14 cellular contexts compared by ENCODE assay signal in the genomic region with DNA sequence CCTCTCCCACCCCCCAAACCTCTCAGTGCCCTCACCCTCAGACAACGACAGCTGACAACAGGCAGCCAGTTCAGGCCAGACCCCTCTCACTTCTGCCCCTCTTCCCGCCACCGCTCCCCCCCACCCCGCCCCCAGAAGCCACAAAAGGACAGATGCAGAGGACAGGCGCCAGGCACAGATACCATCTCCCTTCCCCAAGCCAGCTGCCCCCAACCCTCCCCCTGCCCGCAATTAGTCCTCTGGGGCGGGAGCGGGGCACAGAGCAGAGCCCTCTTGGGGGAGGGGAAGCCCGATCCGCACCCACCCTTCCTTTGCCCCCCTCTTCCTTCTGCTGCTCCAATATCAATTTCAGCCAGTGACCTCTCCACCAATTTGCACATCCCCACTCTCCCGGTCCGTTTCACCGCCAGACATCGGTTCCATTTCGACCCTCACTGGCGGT. TPM values are rescaled to one million over a fixed set of nuclear protein-coding genes. Genes with fewer than 3 reads are reported as not detected.
DNase-seq lines count a peak whose midpoint lies in the region; ATAC-seq and TF ChIP-seq lines count a peak whose summit lies in the region.
"Had no signal": no experiment of that assay in that cellular context is flagged by ENCODE, and none has a peak within 500 bp of the region (broad histone marks: within the 10 kb centered on the region; RNA-seq: fewer than 3 reads in every experiment).

No MANE protein-coding gene starts in this region.

- H3K79me2 ChIP-seq in Loucy (ENCODE audit: insufficient read depth, low read length) (no peaks in the 10 kb centered on the region), neural progenitor cell (ENCODE audit: low read depth) (no peaks in the 10 kb centered on the region)

- H3K4me1 Mint-ChIP-seq in neural progenitor cell, result peaks cover 13% of the 10 kb centered on the region

- DNase-seq in DMS79 treated with DMSO at 0.1 percent for 48 hours (lab: John Stamatoyannopoulos, UW) (peak; percentile 22), DMS79 (lab: John Stamatoyannopoulos, UW) (no peak), dorsolateral prefrontal cortex (no peak), neural progenitor cell (ENCODE audit: low spot score) (peak; percentile 47), RKO (ENCODE audit: low spot score) (no peak), esophagus squamous epithelium (lab: John Stamatoyannopoulos, UW) (no peak)
- DNase-seq: body of pancreas; naive B cell; NCI-H2029; PC-9; stimulated activated naive CD4-positive, alpha-beta T cell treated with Interleukin-2 at 50 U/mL for 16 hours had no signal

- peak overlapping the region; percentile 85 for H3K4me3 Mint-ChIP-seq in neural progenitor cell

- peak overlapping the region; percentile 66 for H3K4me3 ChIP-seq in Loucy (ENCODE audit: low read length, poor library complexity, severe bottlenecking)
- H3K4me3 ChIP-seq in dorsolateral prefrontal cortex, result peak overlapping the region in 54 of 59 donors; percentile 21 to 74 (median 62)
- H3K4me3 ChIP-seq in neural progenitor cell, result peak overlapping the region; percentile 67
- H3K4me3 ChIP-seq in esophagus squamous epithelium, result no peak overlapping the region
- H3K4me3 ChIP-seq: body of pancreas, PC-9 had no signal

- H2AFZ ChIP-seq in Loucy (ENCODE audit: low read length), result peak overlapping the region; percentile 17; the same call in 1 of the 2 replicates
- peak overlapping the region; percentile 72 for H2AFZ ChIP-seq in neural progenitor cell (replicated peaks)
- H2AFZ ChIP-seq: PC-9 had no signal

- H4K20me1 ChIP-seq in Loucy (ENCODE audit: insufficient read depth, low read length, poor library complexity, severe bottlenecking) (no peaks in the 10 kb centered on the region), neural progenitor cell (ENCODE audit: low read depth) (no peaks in the 10 kb centered on the region)

- H3K27me3 ChIP-seq in Loucy (ENCODE audit: insufficient read depth, low read length, poor library complexity, severe bottlenecking) (no peaks in the 10 kb centered on the region), dorsolateral prefrontal cortex (peaks cover 0 to 34% (median 9%) of the 10 kb centered on the region in 45 donors), neural progenitor cell (peaks cover 69% of the 10 kb centered on the region), esophagus squamous epithelium (peaks cover 10 to 66% (median 23%) of the 10 kb centered on the region in 4 donors)

- no peak overlapping the region for H3K27ac Mint-ChIP-seq in neural progenitor cell

- no peaks in the 10 kb centered on the region for H3K9me2 ChIP-seq in Loucy (replicated peaks; ENCODE audit: low read depth, low read length)

- no peaks in the 10 kb centered on the region for H3K36me3 ChIP-seq in Loucy (ENCODE audit: insufficient read depth, low read length)
- H3K36me3 ChIP-seq in neural progenitor cell, result no peaks in the 10 kb centered on the region
- H3K36me3 ChIP-seq in esophagus squamous epithelium, result no peaks in the 10 kb centered on the region

- ATAC-seq in GM18909 (IDR thresholded peaks at IDR 0.05; ENCODE audit: poor library complexity, unreplicated experiment), result no peak
- ATAC-seq: body of pancreas had no signal

- H3K9me3 ChIP-seq in Loucy (ENCODE audit: insufficient read depth, low read depth, low read length) (no peaks in the 10 kb centered on the region), neural progenitor cell (ENCODE audit: low read depth) (no peaks in the 10 kb centered on the region), esophagus squamous epithelium (no peaks in the 10 kb centered on the region)
- H3K9me3 ChIP-seq: body of pancreas had no signal

- H3K4me2 ChIP-seq in Loucy (ENCODE audit: low read depth, low read length, poor library complexity, severe bottlenecking) (peak overlapping the region; percentile 81), neural progenitor cell (peak overlapping the region; percentile 98)
- H3K4me2 ChIP-seq: PC-9 had no signal

- no peak for TF ChIP-seq CTCF in Loucy (conservative IDR thresholded peaks at IDR 0.05; ENCODE audit: low read length)
- no peak for TF ChIP-seq CTCF in dorsolateral prefrontal cortex (IDR thresholded peaks at IDR 0.05 in 54 of 56, conservative IDR thresholded peaks at IDR 0.05 in 2 of 56; ENCODE audit: low read depth in 1 of 56, partially characterized antibody in 56 of 56)
- no peak for TF ChIP-seq CTCF in neural progenitor cell (IDR thresholded peaks at IDR 0.05)
- no peak for TF ChIP-seq CTCF in esophagus squamous epithelium (IDR thresholded peaks at IDR 0.05)

- no peaks in the 10 kb centered on the region for H3K9me3 Mint-ChIP-seq in neural progenitor cell
- H3K9me3 Mint-ChIP-seq: naive B cell had no signal

- peaks cover 28% of the 10 kb centered on the region for H3K27me3 Mint-ChIP-seq in neural progenitor cell (ENCODE audit: insufficient read depth, low read depth)

- TF ChIP-seq POLR2A in esophagus squamous epithelium (IDR thresholded peaks at IDR 0.05), result no peak

- H3K36me3 Mint-ChIP-seq in neural progenitor cell, result no peaks in the 10 kb centered on the region

- intact Hi-C loops in dorsolateral prefrontal cortex (cut with DNase I), result no loop called here
- intact Hi-C loops in esophagus squamous epithelium (cut with DNase I), result no loop called here

- peaks cover 6% of the 10 kb centered on the region for H3K4me1 ChIP-seq in Loucy (ENCODE audit: insufficient read depth, low read length, poor library complexity, severe bottlenecking)
- H3K4me1 ChIP-seq in neural progenitor cell, result peaks cover 12% of the 10 kb centered on the region
- peaks cover 11 to 20% (median 12%) of the 10 kb centered on the region in 3 donors for H3K4me1 ChIP-seq in esophagus squamous epithelium

- H3K27ac ChIP-seq in dorsolateral prefrontal cortex (peak overlapping the region in 6 of 59 donors; percentile 23 to 61 (median 47)), neural progenitor cell (no peak overlapping the region), esophagus squamous epithelium (no peak overlapping the region)
- H3K27ac ChIP-seq: 22Rv1, body of pancreas, PC-9 had no signal

- H3F3A ChIP-seq in Loucy (ENCODE audit: low read depth) (no peaks in the 10 kb centered on the region), neural progenitor cell (ENCODE audit: low read depth) (peaks cover 22% of the 10 kb centered on the region)

- WGBS in esophagus squamous epithelium, 2 donors, result 7 to 12% methylated on average over 10 to 13 of the region's 16 CpGs

- H3K9ac ChIP-seq in Loucy (ENCODE audit: low read depth, low read length, poor library complexity, severe bottlenecking) (peak overlapping the region; percentile 52), neural progenitor cell (no peak overlapping the region)

RNA-seq across cellular contexts. Expression of a gene that starts 0.6 kb away (rescaled TPM):
- total RNA-seq in dorsolateral prefrontal cortex (10 to 100 TPM in 117 of 120 experiments, 1 to 10 TPM in 3; 5.9 to 53.0 (median 20.6) TPM), neural progenitor cell (ENCODE audit: low replicate concordance) (0.34 TPM in 1 of 2 replicates, not detected in the other), esophagus squamous epithelium (not detected)
- total RNA-seq: body of pancreas, PC-9 had no signal

RNA-seq across cellular contexts. Expression of a gene that starts 23.7 kb away (rescaled TPM):
- 1 to 10 TPM in 53 of 120 experiments, under 1 TPM in 47, not detected in 20; 0.40 to 4.1 (median 1.1) TPM for total RNA-seq in dorsolateral prefrontal cortex
- total RNA-seq in neural progenitor cell (ENCODE audit: low replicate concordance), result 0.19 and 1.3 TPM in 2 replicates
- total RNA-seq in esophagus squamous epithelium, result under 1 TPM in 3 of 4 donors, not detected in 1; 0.22 to 0.76 (median 0.38) TPM
- total RNA-seq: body of pancreas, PC-9 had no signal

RNA-seq across cellular contexts. Expression of a gene that starts 25.9 kb away (rescaled TPM):
- total RNA-seq in dorsolateral prefrontal cortex, result 100 to 1,000 TPM in 1 of 120 experiments, 10 to 100 TPM in 119; 35.6 to 102 (median 64.9) TPM
- total RNA-seq in neural progenitor cell (ENCODE audit: low replicate concordance), result 48.3 and 104 TPM in 2 replicates
- total RNA-seq in esophagus squamous epithelium, result under 1 TPM in 2 of 4 donors, not detected in 2; 0.18 to 0.61 TPM
- total RNA-seq: body of pancreas, PC-9 had no signal

RNA-seq across cellular contexts. Expression of a gene that starts 31.6 kb away (rescaled TPM):
- total RNA-seq in dorsolateral prefrontal cortex (10 to 100 TPM; 13.4 to 26.3 (median 19.0) TPM), neural progenitor cell (ENCODE audit: low replicate concordance) (8.7 and 17.5 TPM in 2 replicates), esophagus squamous epithelium (10 to 100 TPM; 18.5 to 33.0 (median 23.2) TPM)

RNA-seq across cellular contexts. Expression of a gene that starts 49.2 kb away (rescaled TPM):
- total RNA-seq in dorsolateral prefrontal cortex (10 to 100 TPM in 2 of 120 experiments, 1 to 10 TPM in 111, under 1 TPM in 5, not detected in 2; 0.41 to 14.3 (median 3.1) TPM), neural progenitor cell (ENCODE audit: low replicate concordance) (not detected in 2 replicates), esophagus squamous epithelium (1 to 10 TPM in 1 of 4 donors, under 1 TPM in 3; 0.27 to 5.0 (median 0.44) TPM)
- total RNA-seq: PC-9 had no signal

Comparison
In these comparisons a context has a peak if more than half of its experiments do, and no peak if none do; other contexts are left out.
1. DNase-seq: peak in DMS79 treated with DMSO at 0.1 percent for 48 hours (single experiment) and neural progenitor cell (single experiment); none in DMS79 (single experiment), dorsolateral prefrontal cortex (0 of 10), RKO (single experiment) and esophagus squamous epithelium (single experiment).
2. H3K4me3 ChIP-seq: peak in Loucy (single experiment), dorsolateral prefrontal cortex (54 of 59) and neural progenitor cell (single experiment); none in esophagus squamous epithelium (0 of 4).
3. RNA of a gene that starts 25.9 kb away (total RNA-seq): 35.6 to 102 TPM in dorsolateral prefrontal cortex and 48.3 to 104 TPM in neural progenitor cell; 0.18 to 0.61 TPM in esophagus squamous epithelium; every median in the first group is over 10 times any median in the second.